ENCODE assay signal across 30 cellular contexts in genomic region chr6:24829657-24830056, GRCh38. TPM values are rescaled to one million over a fixed set of nuclear protein-coding genes. Genes with fewer than 3 reads are reported as not detected.
A peak's percentile ranks its signal among the peaks of the same experiment; 100 is the strongest.
DNase-seq lines count a peak whose midpoint lies in the region; ATAC-seq and TF ChIP-seq lines count a peak whose summit lies in the region.
"Had no signal": no experiment of that assay in that cellular context is flagged by ENCODE, and none has a peak within 500 bp of the region (broad histone marks: within the 10 kb centered on the region; RNA-seq: fewer than 3 reads in every experiment).

No MANE protein-coding gene starts in this region.

- H3K27me3 ChIP-seq in A673 (replicated peaks; ENCODE audit: insufficient read depth, low read depth, low read length, poor library complexity): no peaks in the 10 kb centered on the region
- H3K27me3 ChIP-seq: BLaER1 treated with 17β-estradiol and CSF1 and Interleukin-3, amounts not matched to agents 10 nM and 100 nM; breast epithelium; gastroesophageal sphincter; SJCRH30; tibial artery; vagina had no signal

- intact Hi-C loops in A673 (cut with micrococcal nuclease; ENCODE audit: unreplicated experiment): no loop called here

- no peak overlapping the region for H3K4me3 ChIP-seq in A673 (ENCODE audit: low read depth, low read length, poor library complexity, severe bottlenecking)
- H3K4me3 ChIP-seq: BLaER1 treated with 17β-estradiol and CSF1 and Interleukin-3, amounts not matched to agents 10 nM and 100 nM; breast epithelium; gastroesophageal sphincter; lower lobe of right lung; mucosa of descending colon; SJCRH30; tibial artery; vagina had no signal

- TF ChIP-seq CTCF in A673 (conservative IDR thresholded peaks at IDR 0.05; ENCODE audit: low read depth, low read length) (0 out of 2 replicates have a peak, but pooled peaks have one; percentile 12), C4-2B (conservative IDR thresholded peaks at IDR 0.05) (peak; percentile 28)

- in situ Hi-C loops in SK-MEL-5 (cut with HindIII; ENCODE audit: low pct_unique_long_range_greater_than_20kb, low sequenced_read_pairs): no loop called here

- CTCF ChIA-PET in A673 (lab: Charles Lee): interaction anchor here (0.9 kb wide), 1 partner anchor 26 kb away, joined by 4 read pairs; no protein-coding TSS in a partner anchor

- BruUV-seq in A673 (replicated peaks; lab: Mats Ljungman, UMichigan): no TSS peak

- ATAC-seq in GM21529 (IDR thresholded peaks at IDR 0.05; ENCODE audit: unreplicated experiment): no peak
- ATAC-seq: activated CD8-positive, alpha-beta T cell treated with anti-CD3 and anti-CD28 coated beads, Interleukin-2, amount 10 ng/mL, durations not matched to agents 7 days and 5 days; gastroesophageal sphincter; lower lobe of right lung; mucosa of descending colon had no signal

- H3K27ac ChIP-seq in A673 (ENCODE audit: low read depth, low read length, poor library complexity, severe bottlenecking): no peak overlapping the region
- H3K27ac ChIP-seq in C4-2B: no peak overlapping the region
- H3K27ac ChIP-seq: BLaER1 treated with 17β-estradiol and CSF1 and Interleukin-3, amounts not matched to agents 10 nM and 100 nM; breast epithelium; gastroesophageal sphincter; lower lobe of right lung; SJCRH30; tibial artery; vagina had no signal

- H3K4me1 ChIP-seq in A673 (ENCODE audit: insufficient read depth, low read length, poor library complexity, severe bottlenecking): no peaks in the 10 kb centered on the region
- H3K4me1 ChIP-seq: BLaER1 treated with 17β-estradiol and CSF1 and Interleukin-3, amounts not matched to agents 10 nM and 100 nM; lower lobe of right lung; SJCRH30 had no signal

- no peaks in the 10 kb centered on the region for H3K36me3 ChIP-seq in A673 (ENCODE audit: insufficient read depth, low read length, poor library complexity, severe bottlenecking)
- H3K36me3 ChIP-seq: breast epithelium, gastroesophageal sphincter, SJCRH30, tibial artery had no signal

- DNase-seq in A673 (ENCODE audit: low spot score) (no peak), SK-MEL-5 (ENCODE audit: low read depth, low spot score) (peak; percentile 37), fibroblast of peridontal ligament (ENCODE audit: extremely low read depth) (peak; percentile 5), cerebellar nuclear complex (lab: John Stamatoyannopoulos, UW) (no peak), H4 (ENCODE audit: low spot score) (no peak)
- DNase-seq: activated CD4-positive, CD25-positive, alpha-beta regulatory T cell treated with anti-CD3 and anti-CD28 coated beads, Interleukin-2, amount 50 U/mL, for 72 hours; activated CD8-positive, alpha-beta T cell treated with anti-CD3 and anti-CD28 coated beads, Interleukin-2, amount 10 ng/mL, durations not matched to agents 7 days and 5 days; activated gamma-delta T cell treated with Interleukin-2 at 50 U/mL for 16 hours; DMS79 treated with DMSO at 0.1 percent for 48 hours; GDM1; GOT3; hypothalamus; lower lobe of right lung; mucosa of descending colon; NCI-H1930; NCI-H2171 treated with DMSO at 0.1 percent for 48 hours; NCI-H510A; SJCRH30; stimulated activated CD4-positive, alpha-beta T cell treated with anti-CD3 and anti-CD28 coated beads, Interleukin-4, amount 100 ng/mL, for 1 hour; tibial artery had no signal

- POLR2A ChIA-PET in A673 (lab: Charles Lee; ENCODE audit: low non-redundant PET): no interaction called here

- no peaks in the 10 kb centered on the region for H3K9me3 ChIP-seq in A673 (ENCODE audit: low read depth, low read length, poor library complexity, severe bottlenecking)
- H3K9me3 ChIP-seq: breast epithelium, gastroesophageal sphincter, lower lobe of right lung, mucosa of descending colon, SJCRH30, tibial artery, vagina had no signal

RNA-seq across cellular contexts. Expression of gene ARMH2, which starts 30.9 kb away (rescaled TPM):
- total RNA-seq in A673 (2021): not detected in 2 replicates
- total RNA-seq in SK-MEL-5 (2014; rRNA removed; shearing (Covaris generic)): not detected in 2 replicates
- polyA plus RNA-seq in SK-MEL-5 (2015; cell fraction: cytosol; rRNA removed): not detected in 2 replicates
- polyA plus RNA-seq in SK-MEL-5 (2015; cell fraction: nucleus; rRNA removed): not detected in 2 replicates
- not detected in 2 replicates for total RNA-seq in H4 (2014; rRNA removed; shearing (Covaris generic))
- total RNA-seq: breast epithelium, Calu3, endothelial cell of umbilical vein, mucosa of descending colon, RPMI7951, SJCRH30, vagina had no signal
- polyA plus RNA-seq: AG04450, endothelial cell of umbilical vein had no signal

RNA-seq across cellular contexts. Expression of gene GMNN, which starts 54.9 kb away (rescaled TPM):
- 100 and 111 TPM in 2 replicates for total RNA-seq in A673 (2021)
- 74.8 and 78.1 TPM in 2 replicates for total RNA-seq in SK-MEL-5 (2014; rRNA removed; shearing (Covaris generic))
- polyA plus RNA-seq in SK-MEL-5 (2015; cell fraction: cytosol; rRNA removed): 53.0 and 66.5 TPM in 2 replicates
- 34.3 and 45.5 TPM in 2 replicates for polyA plus RNA-seq in SK-MEL-5 (2015; cell fraction: nucleus; rRNA removed)
- 67.2 and 75.9 TPM in 2 replicates for total RNA-seq in H4 (2014; rRNA removed; shearing (Covaris generic))

Comparison
In these comparisons a context has a peak if more than half of its experiments do, and no peak if none do; other contexts are left out.
1. DNase-seq: peak in SK-MEL-5 (single experiment) and fibroblast of peridontal ligament (single experiment); none in A673 (single experiment), cerebellar nuclear complex (0 of 2) and H4 (single experiment).